ENCODE assay signal across 8 cellular contexts in the genomic region with DNA sequence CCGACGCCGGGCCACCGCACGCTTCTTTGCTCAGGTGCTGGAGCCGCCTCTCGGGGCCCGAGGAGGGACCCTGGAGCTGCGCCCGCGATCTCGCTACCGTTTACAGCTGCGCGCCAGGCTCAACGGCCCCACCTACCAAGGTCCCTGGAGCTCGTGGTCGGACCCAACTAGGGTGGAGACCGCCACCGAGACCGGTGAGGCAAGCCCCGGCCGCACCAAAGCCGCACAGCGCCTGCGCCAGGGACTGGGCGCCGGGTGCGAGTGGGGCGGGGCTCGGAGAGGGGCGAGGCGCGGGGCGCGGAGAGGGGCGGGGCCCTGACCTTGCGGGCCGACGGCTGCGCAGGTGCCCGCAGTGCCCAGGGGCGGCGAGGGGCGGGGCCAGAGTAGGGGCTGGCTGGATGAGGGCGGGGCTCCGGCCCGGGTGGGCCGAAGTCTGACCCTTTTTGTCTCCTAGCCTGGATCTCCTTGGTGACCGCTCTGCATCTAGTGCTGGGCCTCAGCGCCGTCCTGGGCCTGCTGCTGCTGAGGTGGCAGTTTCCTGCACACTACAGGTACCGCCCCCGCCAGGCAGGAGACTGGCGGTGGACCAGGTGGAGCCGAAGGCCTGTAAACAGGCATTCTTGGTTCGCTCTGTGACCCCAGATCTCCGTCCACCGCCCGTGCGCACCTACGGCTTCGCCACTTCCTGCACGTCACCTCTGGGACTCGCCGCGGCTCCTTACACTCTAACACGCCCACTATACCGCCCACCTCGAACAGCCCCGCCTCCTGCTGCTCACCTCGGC.
DNase-seq lines count a peak whose midpoint lies in the region; ATAC-seq and TF ChIP-seq lines count a peak whose summit lies in the region.

No MANE protein-coding gene starts in this region.

- H3K4me3 ChIP-seq in choroid plexus epithelial cell (ENCODE audit: low read depth, low read length) = peak overlapping the region; percentile 67

- TF ChIP-seq CTCF in VCaP (conservative IDR thresholded peaks at IDR 0.05) (no peak; the same call in 1 of the 2 replicates), choroid plexus epithelial cell (conservative IDR thresholded peaks at IDR 0.05; ENCODE audit: low read depth, low read length) (peak; percentile 8)

- ATAC-seq in GM18861 (IDR thresholded peaks at IDR 0.05; ENCODE audit: unreplicated experiment) = no peak

- H3K27ac ChIP-seq in VCaP = peak overlapping the region; percentile 93

- DNase-seq in activated T-cell treated with anti-CD3 and anti-CD28 coated beads for 48 hours (ENCODE audit: low read depth) = peak; percentile 32
- DNase-seq in activated T-cell treated with anti-CD3 and anti-CD28 coated beads for 4 hours = no peak
- DNase-seq in NCI-H187 treated with DMSO at 0.1 percent for 48 hours (lab: John Stamatoyannopoulos, UW) = peak; percentile 23
- DNase-seq in choroid plexus epithelial cell (ENCODE audit: low read depth) = peak; percentile 67
- DNase-seq in kidney tubule cell (ENCODE audit: low spot score) = peak; percentile 93
- DNase-seq in stimulated activated CD4-positive, alpha-beta T cell treated with anti-CD3 and anti-CD28 coated beads, Interleukin-12 subunit alpha, Interleukin-12 subunit beta, amount 100 ng/mL, for 4 hours = peak; percentile 41
